Comparison of ENCODE assay signal across 26 cellular contexts in genomic region chr12:62232143-62232729, GRCh38.
"Had no signal": no experiment of that assay in that cellular context is flagged by ENCODE, and none has a peak within 500 bp of the region (broad histone marks: within the 10 kb centered on the region; RNA-seq: fewer than 3 reads in every experiment).

No MANE protein-coding gene starts in this region.

- ATAC-seq: natural killer cell; psoas muscle; right cardiac atrium; right lobe of liver; stimulated activated memory B cell treated with anti-CD40 and anti-IgM and Interleukin-4, amounts not matched to agents 10 μg/mL and 1 μg/mL and 100 μg/mL, for 72 hours; stimulated activated naive CD8-positive, alpha-beta T cell treated with anti-CD3 and anti-CD28 coated beads, Interleukin-15, amount 100 ng/mL, for 72 hours; stimulated activated naive CD8-positive, alpha-beta T cell treated with anti-CD3 and anti-CD28 coated beads, Interleukin-15, Interleukin-2, amounts not matched to agents 100 U/mL and 50 U/mL, for 24 hours; upper lobe of right lung had no signal

- H3K4me3 ChIP-seq: neural progenitor cell, ovary, psoas muscle, right lobe of liver, sigmoid colon, suprapubic skin, testis, tibial artery, transverse colon, upper lobe of right lung, uterus had no signal

- H3K36me3 ChIP-seq: neural progenitor cell, ovary, right lobe of liver, sigmoid colon, suprapubic skin, tibial artery, transverse colon, upper lobe of right lung, uterus had no signal

- H3K27ac ChIP-seq: neural progenitor cell, ovary, parathyroid adenoma, psoas muscle, right lobe of liver, sigmoid colon, suprapubic skin, testis, tibial artery, transverse colon, upper lobe of right lung, uterus had no signal

- H3K9me3 ChIP-seq: ovary, psoas muscle, right lobe of liver, sigmoid colon, suprapubic skin, testis, tibial artery, transverse colon, upper lobe of right lung, uterus had no signal

- DNase-seq: natural killer cell; occipital lobe; ovary; posterior cingulate gyrus; psoas muscle; right cardiac atrium; right lobe of liver; sigmoid colon; small intestine; stimulated activated CD4-positive, alpha-beta T cell treated with anti-CD3 and anti-CD28 coated beads, Interleukin-15, amount 100 ng/mL, for 24 hours; stimulated activated CD4-positive, alpha-beta T cell treated with anti-CD3 and anti-CD28 coated beads, Interleukin-4, amount 100 ng/mL, for 1 hour; stimulated activated CD4-positive, alpha-beta T cell treated with anti-CD3 and anti-CD28 coated beads, Interleukin-4, amount 100 ng/mL, for 4 hours; stimulated activated CD8-positive, alpha-beta memory T cell treated with anti-CD3 and anti-CD28 coated beads, Interleukin-4, amount 100 ng/mL, for 48 hours; stimulated activated naive CD4-positive, alpha-beta T cell; stimulated activated naive CD8-positive, alpha-beta T cell treated with anti-CD3 and anti-CD28 coated beads, Interleukin-15, amount 100 ng/mL, for 72 hours; stimulated activated naive CD8-positive, alpha-beta T cell treated with anti-CD3 and anti-CD28 coated beads, Interleukin-15, Interleukin-2, amounts not matched to agents 100 U/mL and 50 U/mL, for 24 hours; substantia nigra; testis; tibial artery; transverse colon; upper lobe of right lung; uterus had no signal

- H3K4me1 ChIP-seq: neural progenitor cell, parathyroid adenoma, psoas muscle, right lobe of liver, sigmoid colon, suprapubic skin, testis, tibial artery, transverse colon, upper lobe of right lung, uterus had no signal
